In the genomic region with DNA sequence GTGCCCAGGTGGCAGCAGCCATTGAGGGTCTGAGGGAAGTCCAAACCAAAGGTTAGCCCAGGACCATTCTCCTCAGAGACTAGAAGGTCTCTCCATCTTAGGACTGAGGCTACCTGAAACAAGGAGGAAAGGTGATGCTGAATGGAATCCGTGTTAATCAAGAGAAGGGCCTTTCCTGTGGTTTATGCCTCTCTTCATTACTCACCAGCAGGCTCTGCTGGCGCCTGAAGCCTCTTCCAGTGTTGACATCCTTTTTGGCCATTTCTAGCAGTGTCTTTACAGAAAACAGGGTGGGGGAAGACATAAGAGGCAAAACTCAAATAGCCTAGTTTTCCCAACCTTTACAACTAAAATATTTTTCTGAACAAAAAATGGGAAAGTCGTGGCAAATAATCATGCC, we compare ENCODE assay signal across 16 cellular contexts.
A peak's percentile ranks its signal among the peaks of the same experiment; 100 is the strongest.
DNase-seq lines count a peak whose midpoint lies in the region; ATAC-seq, FAIRE-seq and TF ChIP-seq lines count a peak whose summit lies in the region.
"Had no signal": no experiment of that assay in that cellular context is flagged by ENCODE, and none has a peak within 500 bp of the region (broad histone marks: within the 10 kb centered on the region; RNA-seq: fewer than 3 reads in every experiment).

No MANE protein-coding gene starts in this region.

- TF ChIP-seq CTCF in GM23338 (conservative IDR thresholded peaks at IDR 0.05; ENCODE audit: low read depth in 2 of 2) (no peak), endothelial cell of umbilical vein (IDR thresholded peaks at IDR 0.05; ENCODE audit: extremely low read depth in 1 of 2, insufficient read depth in 1 of 2, low read depth in 1 of 2, low read length in 2 of 2) (no peak)

- H3K4me3 ChIP-seq in GM23338 (no peak overlapping the region), endothelial cell of umbilical vein (replicated peaks in 1 of 3; ENCODE audit: insufficient read depth in 1 of 3, low read depth in 1 of 3, low read length in 3 of 3) (no peak overlapping the region)

- dilution Hi-C loops in endothelial cell of umbilical vein (cut with MboI; ENCODE audit: extremely low pct_ligation_motif_present, low sequenced_read_pairs): no loop called here

- H3K27me3 ChIP-seq in GM23338 (ENCODE audit: insufficient read depth) (no peaks in the 10 kb centered on the region), endothelial cell of umbilical vein (ENCODE audit: control insufficient read depth in 2 of 2, insufficient read depth in 2 of 2, low read length in 2 of 2) (no peaks in the 10 kb centered on the region)

- no TSS peak for BruUV-seq in endothelial cell of umbilical vein (replicated peaks; lab: Mats Ljungman, UMichigan)

- intact Hi-C loops in endothelial cell of umbilical vein (cut with micrococcal nuclease): loop anchor here (2.0 to 5.0 kb wide), 2 partner anchors 52 to 130 kb away; no protein-coding TSS in a partner anchor

- CTCF ChIA-PET in endothelial cell of umbilical vein (lab: Charles Lee): interaction anchor here (1.0 to 2.5 kb wide), 6 partner anchors 12 to 640 kb away, joined by 3 to 10 read pairs (median 4); a partner anchor contains a TSS

- no peaks in the 10 kb centered on the region for H3K79me2 ChIP-seq in GM23338 (replicated peaks; ENCODE audit: insufficient read depth)
- H3K79me2 ChIP-seq in endothelial cell of umbilical vein (ENCODE audit: control insufficient read depth, insufficient read depth, low read length): no peaks in the 10 kb centered on the region

- DNase-seq in GM23338 (ENCODE audit: low spot score): no peak
- peak; percentile 29 for DNase-seq in RCC 7860 (ENCODE audit: low spot score)
- peak; percentile 31 for DNase-seq in endothelial cell of umbilical vein (ENCODE audit: low read depth, low spot score)
- DNase-seq in renal cortical epithelial cell (ENCODE audit: low read depth): peak; percentile 41
- DNase-seq in T-helper 9 cell: no peak
- DNase-seq in activated effector memory CD4-positive, alpha-beta T cell treated with Interleukin-2 at 50 U/mL for 16 hours: no peak
- DNase-seq in DMS153 (lab: John Stamatoyannopoulos, UW): no peak
- DNase-seq: activated B cell treated with CpG ODN at 0.5 μM for 24 hours; activated CD8-positive, alpha-beta memory T cell treated with anti-CD3 and anti-CD28 coated beads, Interleukin-2, amount 50 U/mL, for 48 hours; CD4-positive, alpha-beta memory T cell; kidney; NCI-H187; stimulated activated naive B cell treated with anti-CD40 and anti-IgM and Interleukin-4, amounts not matched to agents 10 μg/mL and 1 μg/mL and 100 μg/mL, for 72 hours had no signal

- H3K9me3 Mint-ChIP-seq in GM23338: no peaks in the 10 kb centered on the region; the same call in 2 of the 3 replicates
- H3K9me3 Mint-ChIP-seq: activated B cell treated with CpG ODN at 0.5 μM for 24 hours; CD4-positive, alpha-beta memory T cell; stimulated activated naive B cell treated with anti-CD40 and anti-IgM and Interleukin-4, amounts not matched to agents 10 μg/mL and 1 μg/mL and 100 μg/mL, for 72 hours had no signal

- no peak overlapping the region for H3K4me3 Mint-ChIP-seq in GM23338
- H3K4me3 Mint-ChIP-seq: activated B cell treated with CpG ODN at 0.5 μM for 24 hours; CD4-positive, alpha-beta memory T cell; stimulated activated naive B cell treated with anti-CD40 and anti-IgM and Interleukin-4, amounts not matched to agents 10 μg/mL and 1 μg/mL and 100 μg/mL, for 72 hours had no signal

- H2AFZ ChIP-seq in GM23338 (no peak overlapping the region), endothelial cell of umbilical vein (ENCODE audit: low read depth, low read length) (no peak overlapping the region)

- peak overlapping the region; percentile 66 for H3K4me2 ChIP-seq in GM23338
- H3K4me2 ChIP-seq in endothelial cell of umbilical vein (ENCODE audit: insufficient read depth, low read length): no peak overlapping the region
- H3K4me2 ChIP-seq: KMS-11 had no signal

- no peaks in the 10 kb centered on the region for H3K36me3 Mint-ChIP-seq in GM23338 (ENCODE audit: low read depth)
- H3K36me3 Mint-ChIP-seq: CD4-positive, alpha-beta memory T cell; stimulated activated naive B cell treated with anti-CD40 and anti-IgM and Interleukin-4, amounts not matched to agents 10 μg/mL and 1 μg/mL and 100 μg/mL, for 72 hours had no signal

- ATAC-seq in GM23338 (no peak), HG03378 (IDR thresholded peaks at IDR 0.05; ENCODE audit: unreplicated experiment) (no peak)
- ATAC-seq: stimulated activated naive B cell treated with anti-CD40 and anti-IgM and Interleukin-4, amounts not matched to agents 10 μg/mL and 1 μg/mL and 100 μg/mL, for 72 hours had no signal

- H3K9me1 ChIP-seq in endothelial cell of umbilical vein (replicated peaks; ENCODE audit: control insufficient read depth, extremely low read depth, insufficient read depth, low read length): no peaks in the 10 kb centered on the region

- H3K4me1 ChIP-seq in GM23338 (ENCODE audit: insufficient read depth) (peaks cover 41% of the 10 kb centered on the region), endothelial cell of umbilical vein (ENCODE audit: control insufficient read depth, extremely low read depth, insufficient read depth, low read length) (peaks cover 17% of the 10 kb centered on the region)

- H3K27ac ChIP-seq in GM23338 (ENCODE audit: low read depth): peak overlapping the region; percentile 84
- no peak overlapping the region for H3K27ac ChIP-seq in endothelial cell of umbilical vein (ENCODE audit: insufficient read depth, low read depth, low read length)
- H3K27ac ChIP-seq: KMS-11, psoas muscle had no signal

- H3K9ac ChIP-seq in endothelial cell of umbilical vein (replicated peaks; ENCODE audit: extremely low read depth, insufficient read depth, low read length): no peak overlapping the region
- H3K9ac ChIP-seq: KMS-11 had no signal

- H4K20me1 ChIP-seq in GM23338 (replicated peaks; ENCODE audit: insufficient read depth): no peaks in the 10 kb centered on the region
- no peaks in the 10 kb centered on the region for H4K20me1 ChIP-seq in endothelial cell of umbilical vein (replicated peaks; ENCODE audit: control insufficient read depth, extremely low read depth, insufficient read depth, low read length)

- H3K36me3 ChIP-seq in GM23338 (ENCODE audit: insufficient read depth) (no peaks in the 10 kb centered on the region), endothelial cell of umbilical vein (ENCODE audit: control insufficient read depth in 2 of 2, extremely low read depth in 1 of 2, insufficient read depth in 2 of 2, low read length in 2 of 2) (no peaks in the 10 kb centered on the region)

- no peak overlapping the region for H3K27ac Mint-ChIP-seq in GM23338
- H3K27ac Mint-ChIP-seq: activated B cell treated with CpG ODN at 0.5 μM for 24 hours; stimulated activated naive B cell treated with anti-CD40 and anti-IgM and Interleukin-4, amounts not matched to agents 10 μg/mL and 1 μg/mL and 100 μg/mL, for 72 hours had no signal

- peaks cover 11% of the 10 kb centered on the region; the same call in 1 of the 2 replicates for H3K9me2 ChIP-seq in GM23338 (ENCODE audit: insufficient read depth)

- H3F3A ChIP-seq in GM23338 (replicated peaks; ENCODE audit: low read depth): 0 out of 2 replicates have a peak, but pooled peaks cover 8% of the 10 kb centered on the region

- TF ChIP-seq POLR2A in endothelial cell of umbilical vein (IDR thresholded peaks at IDR 0.05; ENCODE audit: low read depth, low read length): no peak

- no peaks in the 10 kb centered on the region for H3K9me3 ChIP-seq in endothelial cell of umbilical vein (replicated peaks; ENCODE audit: control insufficient read depth, insufficient read depth, low read length)
- H3K9me3 ChIP-seq: psoas muscle had no signal

- H3K27me3 Mint-ChIP-seq in GM23338 (ENCODE audit: insufficient read depth, low read depth, poor library complexity): peaks cover 3% of the 10 kb centered on the region

- peaks cover 59% of the 10 kb centered on the region for H3K4me1 Mint-ChIP-seq in GM23338
- H3K4me1 Mint-ChIP-seq: activated B cell treated with CpG ODN at 0.5 μM for 24 hours; CD4-positive, alpha-beta memory T cell had no signal

- POLR2A ChIA-PET in endothelial cell of umbilical vein (lab: Charles Lee): interaction anchor here (1.3 kb wide), 1 partner anchor 98 kb away, joined by 9 read pairs; a partner anchor contains a TSS

- no peak for FAIRE-seq in RCC 7860 (lab: Jason Lieb, UNC)
- FAIRE-seq in endothelial cell of umbilical vein (lab: Jason Lieb, UNC): no peak
- FAIRE-seq: kidney had no signal

TF ChIP-seq in endothelial cell of umbilical vein, 7 proteins besides CTCF, POLR2A, EP300 and RAD21:
- TF ChIP-seq, protein P1, sequence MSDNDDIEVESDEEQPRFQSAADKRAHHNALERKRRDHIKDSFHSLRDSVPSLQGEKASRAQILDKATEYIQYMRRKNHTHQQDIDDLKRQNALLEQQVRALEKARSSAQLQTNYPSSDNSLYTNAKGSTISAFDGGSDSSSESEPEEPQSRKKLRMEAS (IDR thresholded peaks at IDR 0.05; ENCODE audit: insufficient read depth, insufficient read length): no peak
- no peak for TF ChIP-seq POLR2AphosphoS5 (IDR thresholded peaks at IDR 0.05; ENCODE audit: insufficient read depth, low read depth, low read length)
- no peak for TF ChIP-seq FOS (IDR thresholded peaks at IDR 0.05; ENCODE audit: borderline replicate concordance, insufficient read depth, low read length)
- TF ChIP-seq GATA2 (IDR thresholded peaks at IDR 0.05; ENCODE audit: insufficient read depth, insufficient read length, low read depth, low read length): no peak
- no peak for TF ChIP-seq MYC (IDR thresholded peaks at IDR 0.05; ENCODE audit: low read depth, low read length)
- no peak for TF ChIP-seq EZH2 (IDR thresholded peaks at IDR 0.05; ENCODE audit: borderline replicate concordance, low read depth, low read length, severe bottlenecking)
- TF ChIP-seq JUN (IDR thresholded peaks at IDR 0.05; ENCODE audit: borderline replicate concordance, insufficient read depth, insufficient read length, low read depth): no peak
TF ChIP-seq in endothelial cell of umbilical vein: peak in this region for 0.

Comparison
In these comparisons a context has a peak if more than half of its experiments do, and no peak if none do; other contexts are left out.
1. DNase-seq: peak in RCC 7860 (single experiment), endothelial cell of umbilical vein (single experiment) and renal cortical epithelial cell (single experiment); none in GM23338 (single experiment), T-helper 9 cell (single experiment), activated effector memory CD4-positive, alpha-beta T cell treated with Interleukin-2 at 50 U/mL for 16 hours (single experiment) and DMS153 (single experiment).